In the genomic region with DNA sequence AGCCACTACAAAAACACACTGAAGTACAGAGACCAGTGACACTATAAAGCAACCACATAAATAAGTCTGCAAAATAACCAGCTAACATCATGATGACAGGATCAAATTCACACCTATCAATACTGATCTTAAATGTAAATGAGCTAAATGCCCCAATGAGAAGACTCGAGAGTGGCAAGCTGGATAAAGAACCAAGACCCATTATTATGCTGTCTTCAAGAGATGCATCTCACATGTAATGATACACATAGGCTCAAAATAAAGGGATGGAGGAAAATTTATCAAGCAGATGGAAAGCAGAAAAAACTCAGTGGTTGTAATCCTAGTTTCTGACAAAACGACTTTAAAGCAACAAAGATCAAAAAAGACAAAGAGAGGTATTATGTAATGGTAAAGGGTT, we compare ENCODE assay signal across 5 cellular contexts.
"Had no signal": no experiment of that assay in that cellular context is flagged by ENCODE, and none has a peak within 500 bp of the region (broad histone marks: within the 10 kb centered on the region; RNA-seq: fewer than 3 reads in every experiment).

No MANE protein-coding gene starts in this region.

- H3K27ac ChIP-seq: HL-60 had no signal

- DNase-seq: IMR-90, KBM-7, KG1 had no signal

- H3K4me3 ChIP-seq: K562 had no signal
